1 cellular context compared by ENCODE assay signal in the genomic region with DNA sequence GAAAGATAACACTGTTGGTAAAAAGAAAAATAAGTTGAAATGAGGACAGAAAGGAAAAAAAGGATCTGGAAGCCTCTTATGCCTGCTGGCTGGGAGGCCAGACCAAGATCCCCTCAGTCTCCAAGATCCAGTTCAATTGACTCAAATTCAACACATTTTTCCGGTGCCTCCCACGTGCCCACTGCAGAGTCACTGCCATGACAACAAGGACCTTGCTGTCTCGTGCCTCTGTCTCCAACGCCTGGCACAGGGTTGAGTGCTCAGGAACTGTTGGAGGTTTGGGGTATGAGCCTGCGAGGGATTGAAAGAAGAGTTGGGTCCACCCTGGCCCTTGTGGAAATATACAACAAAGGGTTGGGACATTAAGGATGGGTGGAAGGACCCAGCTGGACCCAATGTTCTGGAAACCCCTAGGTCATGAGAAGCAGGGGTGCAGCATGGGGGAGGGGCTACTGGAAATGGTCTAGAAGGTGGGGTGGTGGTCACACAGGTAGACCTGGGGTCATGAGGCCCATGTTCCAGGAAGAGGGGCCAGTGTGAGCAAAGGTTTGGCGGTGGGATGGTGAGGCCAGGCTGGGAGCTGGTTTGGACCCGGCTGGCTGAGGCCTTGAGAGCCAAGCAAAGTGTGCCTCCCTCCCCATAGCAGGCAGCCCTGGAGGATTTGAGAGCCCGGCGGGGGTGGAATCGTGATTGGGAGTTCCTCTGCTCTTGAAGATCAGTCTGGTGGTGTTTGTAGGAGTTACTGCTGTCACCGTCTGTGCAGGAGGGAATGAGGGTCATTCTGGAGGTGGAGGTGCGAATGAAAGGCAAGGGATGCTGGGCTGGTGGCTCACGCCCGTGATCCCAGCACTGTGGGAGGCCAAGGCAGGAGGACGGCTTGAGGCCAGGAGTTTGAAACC.
TF ChIP-seq lines count a peak whose summit lies in the region.

No MANE protein-coding gene starts in this region.

TF ChIP-seq in IMR-90, 13 proteins besides CTCF, POLR2A, EP300 and RAD21:
- TF ChIP-seq MAFK (IDR thresholded peaks at IDR 0.05; ENCODE audit: low read depth, low read length) (no peak), MXI1 (IDR thresholded peaks at IDR 0.05; ENCODE audit: borderline replicate concordance, low read depth, low read length) (no peak), BHLHE40 (IDR thresholded peaks at IDR 0.05; ENCODE audit: low read depth, low read length) (no peak), CEBPB (IDR thresholded peaks at IDR 0.05; ENCODE audit: low read depth, low read length) (no peak), RCOR1 (IDR thresholded peaks at IDR 0.05; ENCODE audit: insufficient replicate concordance, low read length) (no peak), USF2 (IDR thresholded peaks at IDR 0.05; ENCODE audit: low read depth, low read length) (no peak), CHD1 (IDR thresholded peaks at IDR 0.05; ENCODE audit: low read depth, low read length) (no peak), SMC3 (IDR thresholded peaks at IDR 0.05; ENCODE audit: low read depth, low read length) (no peak), RFX5 (IDR thresholded peaks at IDR 0.05; ENCODE audit: low read depth, low read length) (no peak), NFE2L2 (IDR thresholded peaks at IDR 0.05; ENCODE audit: low read depth, low read length) (no peak), FOS (IDR thresholded peaks at IDR 0.05; ENCODE audit: low read depth, low read length) (no peak), MAZ (IDR thresholded peaks at IDR 0.05; ENCODE audit: borderline replicate concordance, low read depth, low read length) (no peak)
- TF ChIP-seq, protein P1, sequence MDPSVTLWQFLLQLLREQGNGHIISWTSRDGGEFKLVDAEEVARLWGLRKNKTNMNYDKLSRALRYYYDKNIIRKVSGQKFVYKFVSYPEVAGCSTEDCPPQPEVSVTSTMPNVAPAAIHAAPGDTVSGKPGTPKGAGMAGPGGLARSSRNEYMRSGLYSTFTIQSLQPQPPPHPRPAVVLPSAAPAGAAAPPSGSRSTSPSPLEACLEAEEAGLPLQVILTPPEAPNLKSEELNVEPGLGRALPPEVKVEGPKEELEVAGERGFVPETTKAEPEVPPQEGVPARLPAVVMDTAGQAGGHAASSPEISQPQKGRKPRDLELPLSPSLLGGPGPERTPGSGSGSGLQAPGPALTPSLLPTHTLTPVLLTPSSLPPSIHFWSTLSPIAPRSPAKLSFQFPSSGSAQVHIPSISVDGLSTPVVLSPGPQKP (IDR thresholded peaks at IDR 0.05; ENCODE audit: borderline replicate concordance, low read depth, low read length): no peak
